ENCODE assay signal across 24 cellular contexts in genomic region chr1:107599220-107599619, GRCh38.
"Had no signal": no experiment of that assay in that cellular context is flagged by ENCODE, and none has a peak within 500 bp of the region (broad histone marks: within the 10 kb centered on the region; RNA-seq: fewer than 3 reads in every experiment).

No MANE protein-coding gene starts in this region.

- H3K36me3 Mint-ChIP-seq: activated naive CD4-positive, alpha-beta T cell treated with anti-CD3 and anti-CD28 coated beads, Interleukin-2, amount 10 ng/mL, durations not matched to agents 7 days and 5 days had no signal

- H3K4me3 ChIP-seq: dorsolateral prefrontal cortex, left lung, upper lobe of right lung had no signal

- H3K4me1 ChIP-seq: left lung, upper lobe of right lung had no signal

- H3K4me3 Mint-ChIP-seq: activated CD4-positive, alpha-beta T cell treated with anti-CD3 and anti-CD28 coated beads, Interleukin-2, amount 10 ng/mL, durations not matched to agents 7 days and 5 days; activated CD8-positive, alpha-beta T cell treated with anti-CD3 and anti-CD28 coated beads, Interleukin-2, amount 10 ng/mL, durations not matched to agents 7 days and 5 days; activated naive CD4-positive, alpha-beta T cell treated with anti-CD3 and anti-CD28 coated beads, Interleukin-2, amount 10 ng/mL, durations not matched to agents 7 days and 5 days; activated naive CD8-positive, alpha-beta T cell treated with anti-CD3 and anti-CD28 coated beads, Interleukin-2, amount 50 U/mL, for 24 hours; activated T-cell treated with anti-CD3 and anti-CD28 coated beads, Interleukin-2, amount 50 U/mL, for 4 hours; nephron progenitor cell had no signal

- H3K27ac ChIP-seq: brain microvascular endothelial cell, dorsolateral prefrontal cortex, left lung, upper lobe of right lung had no signal

- DNase-seq: activated CD4-positive, alpha-beta T cell treated with anti-CD3 and anti-CD28 coated beads, Interleukin-2, amount 10 ng/mL, durations not matched to agents 7 days and 5 days; activated CD8-positive, alpha-beta memory T cell treated with anti-CD3 and anti-CD28 coated beads, Interleukin-2, amount 50 U/mL, for 4 hours; activated CD8-positive, alpha-beta T cell treated with anti-CD3 and anti-CD28 coated beads, Interleukin-2, amount 10 ng/mL, durations not matched to agents 7 days and 5 days; activated effector memory CD4-positive, alpha-beta T cell treated with Interleukin-2 at 50 U/mL for 16 hours; activated naive CD4-positive, alpha-beta T cell treated with anti-CD3 and anti-CD28 coated beads, Interleukin-2, amount 10 ng/mL, durations not matched to agents 7 days and 5 days; activated naive CD8-positive, alpha-beta T cell treated with anti-CD3 and anti-CD28 coated beads, Interleukin-2, amount 50 U/mL, for 24 hours; activated T-cell treated with anti-CD3 and anti-CD28 coated beads, Interleukin-2, amount 50 U/mL, for 4 hours; anterior cingulate cortex; brain microvascular endothelial cell; central memory CD4-positive, alpha-beta T cell; dorsolateral prefrontal cortex; erythroblast; foreskin melanocyte; kidney; left lung; nephron progenitor cell; occipital lobe; stimulated activated CD4-positive, alpha-beta T cell treated with anti-CD3 and anti-CD28 coated beads, Interleukin-12 subunit alpha, Interleukin-12 subunit beta, amount 100 ng/mL, for 4 hours; stimulated activated CD4-positive, alpha-beta T cell treated with anti-CD3 and anti-CD28 coated beads, Interleukin-1b, Interleukin-23, amount 100 ng/mL, for 48 hours; stimulated activated CD8-positive, alpha-beta memory T cell treated with anti-CD3 and anti-CD28 coated beads, Interleukin-4, amount 100 ng/mL, for 48 hours; stimulated activated naive CD4-positive, alpha-beta T cell; T-helper 9 cell; upper lobe of right lung had no signal

- ATAC-seq: activated CD8-positive, alpha-beta T cell treated with anti-CD3 and anti-CD28 coated beads, Interleukin-2, amount 10 ng/mL, durations not matched to agents 7 days and 5 days; activated naive CD8-positive, alpha-beta T cell treated with anti-CD3 and anti-CD28 coated beads, Interleukin-2, amount 50 U/mL, for 24 hours; activated T-cell treated with anti-CD3 and anti-CD28 coated beads, Interleukin-2, amount 50 U/mL, for 4 hours; left lung; upper lobe of right lung had no signal

- H3K9me3 ChIP-seq: left lung, upper lobe of right lung had no signal

- H3K4me1 Mint-ChIP-seq: activated naive CD4-positive, alpha-beta T cell treated with anti-CD3 and anti-CD28 coated beads, Interleukin-2, amount 10 ng/mL, durations not matched to agents 7 days and 5 days had no signal

- H3K27me3 ChIP-seq: brain microvascular endothelial cell, dorsolateral prefrontal cortex, left lung, upper lobe of right lung had no signal

- H3K27ac Mint-ChIP-seq: activated CD4-positive, alpha-beta T cell treated with anti-CD3 and anti-CD28 coated beads, Interleukin-2, amount 10 ng/mL, durations not matched to agents 7 days and 5 days; activated CD8-positive, alpha-beta T cell treated with anti-CD3 and anti-CD28 coated beads, Interleukin-2, amount 10 ng/mL, durations not matched to agents 7 days and 5 days; activated naive CD4-positive, alpha-beta T cell treated with anti-CD3 and anti-CD28 coated beads, Interleukin-2, amount 10 ng/mL, durations not matched to agents 7 days and 5 days; activated naive CD8-positive, alpha-beta T cell treated with anti-CD3 and anti-CD28 coated beads, Interleukin-2, amount 50 U/mL, for 24 hours; nephron progenitor cell; progenitor cell of endocrine pancreas had no signal

- H3K9me3 Mint-ChIP-seq: activated CD4-positive, alpha-beta T cell treated with anti-CD3 and anti-CD28 coated beads, Interleukin-2, amount 10 ng/mL, durations not matched to agents 7 days and 5 days; activated naive CD4-positive, alpha-beta T cell treated with anti-CD3 and anti-CD28 coated beads, Interleukin-2, amount 10 ng/mL, durations not matched to agents 7 days and 5 days; activated naive CD8-positive, alpha-beta T cell treated with anti-CD3 and anti-CD28 coated beads, Interleukin-2, amount 50 U/mL, for 24 hours; activated T-cell treated with anti-CD3 and anti-CD28 coated beads, Interleukin-2, amount 50 U/mL, for 4 hours; nephron progenitor cell had no signal

- H3K27me3 Mint-ChIP-seq: activated CD4-positive, alpha-beta T cell treated with anti-CD3 and anti-CD28 coated beads, Interleukin-2, amount 10 ng/mL, durations not matched to agents 7 days and 5 days; activated naive CD4-positive, alpha-beta T cell treated with anti-CD3 and anti-CD28 coated beads, Interleukin-2, amount 10 ng/mL, durations not matched to agents 7 days and 5 days; activated naive CD8-positive, alpha-beta T cell treated with anti-CD3 and anti-CD28 coated beads, Interleukin-2, amount 50 U/mL, for 24 hours; progenitor cell of endocrine pancreas had no signal

- H3K36me3 ChIP-seq: brain microvascular endothelial cell, upper lobe of right lung had no signal
